Comparison of ENCODE assay signal across 13 cellular contexts in the genomic region with DNA sequence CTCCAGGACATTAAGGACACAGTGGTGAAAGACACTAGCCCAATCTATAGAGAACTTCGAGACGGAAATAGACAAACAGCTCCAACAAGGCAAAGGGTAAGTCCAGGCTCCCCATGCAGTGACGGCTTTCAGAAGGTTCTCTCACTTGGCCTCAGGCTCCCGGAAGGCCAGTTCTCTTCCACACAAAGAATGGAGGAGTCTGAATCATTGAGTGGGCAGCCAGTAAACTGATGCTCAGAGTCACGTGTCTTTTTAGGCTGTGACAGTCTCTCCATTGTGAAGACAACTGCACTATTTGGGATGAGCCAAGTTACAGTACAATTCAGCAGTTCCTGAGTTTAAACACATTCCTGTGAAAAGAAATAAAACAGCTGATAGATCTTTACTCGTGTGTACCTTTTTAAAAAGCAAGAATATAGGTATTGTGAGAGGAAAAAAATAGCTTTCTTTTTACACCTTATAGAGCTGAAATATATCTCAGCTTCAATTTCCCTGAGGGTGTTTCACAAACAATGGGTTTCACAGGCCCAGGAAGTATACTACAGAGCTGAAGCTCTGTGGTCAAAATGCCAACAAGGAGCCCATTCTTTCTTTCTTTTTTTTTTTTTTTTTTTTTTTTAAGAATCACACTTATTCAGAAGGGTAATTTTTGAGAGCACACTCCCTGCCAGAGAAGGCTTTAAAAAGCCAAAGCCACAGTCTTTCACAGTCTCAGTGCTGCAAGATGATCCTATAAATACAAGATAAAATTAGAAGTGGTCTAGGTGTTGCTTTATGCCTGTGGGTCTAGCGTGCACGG.
A peak's percentile ranks its signal among the peaks of the same experiment; 100 is the strongest.
DNase-seq lines count a peak whose midpoint lies in the region.
"Had no signal": no experiment of that assay in that cellular context is flagged by ENCODE, and none has a peak within 500 bp of the region (broad histone marks: within the 10 kb centered on the region; RNA-seq: fewer than 3 reads in every experiment).

No MANE protein-coding gene starts in this region.

- no peaks in the 10 kb centered on the region for H3K36me3 ChIP-seq in iPS-20b (ENCODE audit: insufficient read depth, low read depth, low read length)
- H3K36me3 ChIP-seq: BLaER1 treated with 17β-estradiol and CSF1 and Interleukin-3, amounts not matched to agents 10 nM and 100 nM; neutrophil had no signal

- H3K4me1 ChIP-seq in iPS-20b (ENCODE audit: insufficient read depth, low read length): peaks cover 6% of the 10 kb centered on the region

- H3K9ac ChIP-seq in iPS-20b (ENCODE audit: low read depth, low read length): no peak overlapping the region
- H3K9ac ChIP-seq: BLaER1 treated with 17β-estradiol and CSF1 and Interleukin-3, amounts not matched to agents 10 nM and 100 nM had no signal

- no peak overlapping the region for H3K4me3 ChIP-seq in iPS-20b (ENCODE audit: low read length)
- H3K4me3 ChIP-seq: BLaER1 treated with 17β-estradiol and CSF1 and Interleukin-3, amounts not matched to agents 10 nM and 100 nM had no signal

- DNase-seq in H4 (ENCODE audit: low spot score) (peak; percentile 12), amygdala (lab: John Stamatoyannopoulos, UW) (peak in 49 of 56 donors; percentile 2 to 86 (median 48)), putamen (ENCODE audit: low spot score) (peak; percentile 89), activated gamma-delta T cell (lab: John Stamatoyannopoulos, UW) (no peak), GDM1 (lab: John Stamatoyannopoulos, UW) (no peak), KG1 (lab: John Stamatoyannopoulos, UW) (no peak), AG08396 (ENCODE audit: low spot score) (no peak)
- DNase-seq: activated CD4-positive, alpha-beta T cell treated with anti-CD3 and anti-CD28 coated beads for 4 hours; NCI-H1436; stimulated activated naive CD4-positive, alpha-beta T cell had no signal

- H3K9me3 ChIP-seq in iPS-20b (ENCODE audit: insufficient read depth, low read depth, low read length): no peaks in the 10 kb centered on the region
- H3K9me3 ChIP-seq: BLaER1 treated with 17β-estradiol and CSF1 and Interleukin-3, amounts not matched to agents 10 nM and 100 nM; neutrophil had no signal

- peak overlapping the region; percentile 49 for H3K27ac ChIP-seq in iPS-20b (ENCODE audit: low read length)
- H3K27ac ChIP-seq: BLaER1 treated with 17β-estradiol and CSF1 and Interleukin-3, amounts not matched to agents 10 nM and 100 nM; neutrophil had no signal

- H3K27me3 ChIP-seq in iPS-20b (ENCODE audit: insufficient read depth, low read length): no peaks in the 10 kb centered on the region
- H3K27me3 ChIP-seq: BLaER1 treated with 17β-estradiol and CSF1 and Interleukin-3, amounts not matched to agents 10 nM and 100 nM; neutrophil had no signal

Comparison
In these comparisons a context has a peak if more than half of its experiments do, and no peak if none do; other contexts are left out.
1. DNase-seq: peak in H4 (single experiment), amygdala (49 of 56) and putamen (single experiment); none in activated gamma-delta T cell (single experiment), GDM1 (single experiment), KG1 (single experiment) and AG08396 (single experiment).